1 cellular context compared by ENCODE assay signal in the genomic region with DNA sequence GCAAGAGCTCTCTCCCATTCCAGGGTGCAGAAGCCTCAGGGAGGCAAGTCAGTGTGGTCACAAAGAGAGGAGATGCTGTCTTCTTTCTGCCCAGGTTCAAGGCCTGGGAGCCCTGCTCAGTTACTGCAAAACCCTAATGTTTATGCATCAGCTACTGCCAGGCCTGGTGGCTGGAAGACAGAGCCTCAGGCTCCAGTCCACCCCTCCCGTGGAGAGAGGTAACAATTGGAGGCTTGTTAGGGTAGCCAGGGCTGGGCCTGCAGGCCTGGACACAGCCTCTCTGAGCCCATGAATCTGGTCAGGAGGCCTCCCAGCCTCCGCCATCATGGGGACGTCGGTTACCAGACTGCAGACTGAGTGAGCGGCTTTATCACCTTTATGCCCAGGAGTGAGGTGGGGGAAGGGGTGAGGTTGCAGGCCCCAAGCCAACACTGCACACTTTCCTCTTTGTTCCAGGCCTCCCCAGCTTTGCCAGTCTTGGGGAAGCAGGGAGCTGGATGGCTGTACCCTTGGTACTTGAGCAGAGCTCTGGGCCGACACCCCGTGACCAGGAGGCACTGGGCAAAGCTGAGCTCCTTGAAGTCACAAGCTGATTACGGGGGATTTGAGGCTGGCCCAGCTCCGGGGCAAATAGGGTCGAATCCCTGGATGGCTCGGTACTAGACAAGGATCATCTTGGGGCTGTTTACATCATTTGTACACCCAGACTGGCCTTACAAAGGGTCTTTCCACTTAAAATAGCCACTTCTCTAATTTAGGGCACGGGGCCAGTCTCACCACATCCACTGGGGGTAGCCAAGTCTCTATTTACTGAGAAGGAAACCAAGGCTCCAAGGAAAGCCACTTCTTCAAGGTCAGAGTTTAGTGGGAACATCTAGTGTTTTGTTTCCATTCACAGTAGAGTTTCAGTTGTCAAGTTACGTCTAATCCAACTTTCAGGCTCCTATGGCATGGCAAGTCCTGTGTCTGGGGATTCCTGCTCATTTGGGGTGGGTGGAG.
TF ChIP-seq lines count a peak whose summit lies in the region.

No MANE protein-coding gene starts in this region.

TF ChIP-seq in SK-N-SH, 30 proteins besides CTCF, POLR2A, EP300 and RAD21 (continued from another document):
- TF ChIP-seq, protein P1, sequence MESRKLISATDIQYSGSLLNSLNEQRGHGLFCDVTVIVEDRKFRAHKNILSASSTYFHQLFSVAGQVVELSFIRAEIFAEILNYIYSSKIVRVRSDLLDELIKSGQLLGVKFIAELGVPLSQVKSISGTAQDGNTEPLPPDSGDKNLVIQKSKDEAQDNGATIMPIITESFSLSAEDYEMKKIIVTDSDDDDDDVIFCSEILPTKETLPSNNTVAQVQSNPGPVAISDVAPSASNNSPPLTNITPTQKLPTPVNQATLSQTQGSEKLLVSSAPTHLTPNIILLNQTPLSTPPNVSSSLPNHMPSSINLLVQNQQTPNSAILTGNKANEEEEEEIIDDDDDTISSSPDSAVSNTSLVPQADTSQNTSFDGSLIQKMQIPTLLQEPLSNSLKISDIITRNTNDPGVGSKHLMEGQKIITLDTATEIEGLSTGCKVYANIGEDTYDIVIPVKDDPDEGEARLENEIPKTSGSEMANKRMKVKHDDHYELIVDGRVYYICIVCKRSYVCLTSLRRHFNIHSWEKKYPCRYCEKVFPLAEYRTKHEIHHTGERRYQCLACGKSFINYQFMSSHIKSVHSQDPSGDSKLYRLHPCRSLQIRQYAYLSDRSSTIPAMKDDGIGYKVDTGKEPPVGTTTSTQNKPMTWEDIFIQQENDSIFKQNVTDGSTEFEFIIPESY (IDR thresholded peaks at IDR 0.05; ENCODE audit: borderline replicate concordance, low read depth): no peak
- TF ChIP-seq TEAD4 (IDR thresholded peaks at IDR 0.05; ENCODE audit: borderline replicate concordance, insufficient read depth) (no peak), TAF1 (IDR thresholded peaks at IDR 0.05; ENCODE audit: borderline replicate concordance, low read depth, low read length) (no peak), NRF1 (IDR thresholded peaks at IDR 0.05; ENCODE audit: low read depth, low read length) (no peak)
- TF ChIP-seq, protein P2, sequence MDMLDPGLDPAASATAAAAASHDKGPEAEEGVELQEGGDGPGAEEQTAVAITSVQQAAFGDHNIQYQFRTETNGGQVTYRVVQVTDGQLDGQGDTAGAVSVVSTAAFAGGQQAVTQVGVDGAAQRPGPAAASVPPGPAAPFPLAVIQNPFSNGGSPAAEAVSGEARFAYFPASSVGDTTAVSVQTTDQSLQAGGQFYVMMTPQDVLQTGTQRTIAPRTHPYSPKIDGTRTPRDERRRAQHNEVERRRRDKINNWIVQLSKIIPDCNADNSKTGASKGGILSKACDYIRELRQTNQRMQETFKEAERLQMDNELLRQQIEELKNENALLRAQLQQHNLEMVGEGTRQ (IDR thresholded peaks at IDR 0.05; ENCODE audit: borderline replicate concordance, low read depth, low read length): no peak
TF ChIP-seq in SK-N-SH: peak in this region for 0.
